19 cellular contexts compared by ENCODE assay signal in genomic region chr9:19938990-19939736, GRCh38.
"Had no signal": no experiment of that assay in that cellular context is flagged by ENCODE, and none has a peak within 500 bp of the region (broad histone marks: within the 10 kb centered on the region; RNA-seq: fewer than 3 reads in every experiment).

No MANE protein-coding gene starts in this region.

- H3K4me3 Mint-ChIP-seq: naive thymus-derived CD4-positive, alpha-beta T cell had no signal

- H3K9me3 Mint-ChIP-seq: naive thymus-derived CD4-positive, alpha-beta T cell had no signal

- ATAC-seq: heart left ventricle; left colon; left ventricle myocardium superior; naive thymus-derived CD4-positive, alpha-beta T cell had no signal

- H3K27ac ChIP-seq: esophagus squamous epithelium, heart left ventricle, neutrophil, right atrium auricular region, sigmoid colon, skin epidermis, tibial artery, upper lobe of left lung, uterus had no signal

- H3K9me3 ChIP-seq: esophagus squamous epithelium, heart left ventricle, neutrophil, right atrium auricular region, sigmoid colon, tibial artery, upper lobe of left lung, uterus had no signal

- FAIRE-seq: endometrium had no signal

- H3K4me1 ChIP-seq: uterus had no signal

- H3K36me3 ChIP-seq: esophagus squamous epithelium, heart left ventricle, neutrophil, right atrium auricular region, sigmoid colon, tibial artery, upper lobe of left lung, uterus had no signal

- H3K4me3 ChIP-seq: esophagus squamous epithelium, heart left ventricle, lung, right atrium auricular region, sigmoid colon, skin epidermis, tibial artery, upper lobe of left lung, uterus had no signal

- H3K27me3 ChIP-seq: esophagus squamous epithelium, heart left ventricle, right atrium auricular region, sigmoid colon, tibial artery, upper lobe of left lung, uterus had no signal

- H3K27ac Mint-ChIP-seq: naive thymus-derived CD4-positive, alpha-beta T cell had no signal

- DNase-seq: effector memory CD4-positive, alpha-beta T cell; esophagus squamous epithelium; foreskin melanocyte; heart left ventricle; hippocampal formation; left colon; left ventricle myocardium superior; naive thymus-derived CD4-positive, alpha-beta T cell; posterior cingulate gyrus; sigmoid colon; stimulated activated naive CD4-positive, alpha-beta T cell; tibial artery; upper lobe of left lung; uterus had no signal
